35 cellular contexts compared by ENCODE assay signal in the genomic region with DNA sequence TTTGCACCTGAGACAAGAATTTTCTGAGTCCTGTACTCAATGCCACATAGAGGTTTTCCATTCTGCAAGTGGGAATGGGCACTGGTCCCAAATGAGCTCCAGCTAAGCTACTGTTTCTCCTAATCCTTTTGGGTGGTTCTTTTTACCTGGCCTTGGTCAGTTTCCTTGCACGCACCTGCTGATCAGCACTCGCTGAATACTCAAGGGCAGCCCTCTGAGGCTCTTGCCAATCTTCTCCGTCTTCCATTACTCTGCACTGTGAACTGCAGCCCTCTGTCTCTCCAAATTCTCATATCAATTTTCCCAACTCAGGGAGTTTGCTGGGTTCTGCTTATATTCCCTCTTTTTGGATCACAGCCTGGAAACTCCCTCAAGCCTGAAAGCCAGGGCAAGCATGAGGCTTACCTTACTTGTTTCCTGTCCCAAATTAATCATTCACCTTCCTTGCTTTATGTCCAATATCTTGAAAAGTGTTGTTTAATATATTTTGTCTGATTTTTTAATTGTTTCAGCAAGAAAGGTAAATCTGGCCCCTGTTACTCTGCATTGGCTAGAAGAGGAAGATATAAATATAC.
"Had no signal": no experiment of that assay in that cellular context is flagged by ENCODE, and none has a peak within 500 bp of the region (broad histone marks: within the 10 kb centered on the region; RNA-seq: fewer than 3 reads in every experiment).

No MANE protein-coding gene starts in this region.

- H3K4me3 ChIP-seq: PC-9 had no signal

- H3K27me3 Mint-ChIP-seq: activated CD4-positive, alpha-beta memory T cell treated with anti-CD3 and anti-CD28 coated beads, Interleukin-2, amount 10 ng/mL, durations not matched to agents 7 days and 5 days; activated CD8-positive, alpha-beta memory T cell treated with anti-CD3 and anti-CD28 coated beads, Interleukin-2, amount 10 ng/mL, durations not matched to agents 7 days and 5 days; activated naive CD4-positive, alpha-beta T cell treated with anti-CD3 and anti-CD28 coated beads, Interleukin-2, amount 10 ng/mL, durations not matched to agents 7 days and 5 days; activated naive CD8-positive, alpha-beta T cell; activated naive CD8-positive, alpha-beta T cell treated with anti-CD3 and anti-CD28 coated beads, Interleukin-2, amount 50 U/mL, for 24 hours; brain had no signal

- H3K27ac Mint-ChIP-seq: activated CD4-positive, alpha-beta memory T cell treated with anti-CD3 and anti-CD28 coated beads, Interleukin-2, amount 10 ng/mL, durations not matched to agents 7 days and 5 days; activated CD8-positive, alpha-beta memory T cell treated with anti-CD3 and anti-CD28 coated beads, Interleukin-2, amount 10 ng/mL, durations not matched to agents 7 days and 5 days; activated naive CD4-positive, alpha-beta T cell treated with anti-CD3 and anti-CD28 coated beads, Interleukin-2, amount 10 ng/mL, durations not matched to agents 7 days and 5 days; activated naive CD8-positive, alpha-beta T cell; activated naive CD8-positive, alpha-beta T cell treated with anti-CD3 and anti-CD28 coated beads, Interleukin-2, amount 50 U/mL, for 24 hours; brain; WTC11 had no signal

- H3K4me3 Mint-ChIP-seq: activated CD4-positive, alpha-beta memory T cell treated with anti-CD3 and anti-CD28 coated beads, Interleukin-2, amount 10 ng/mL, durations not matched to agents 7 days and 5 days; activated CD8-positive, alpha-beta memory T cell treated with anti-CD3 and anti-CD28 coated beads, Interleukin-2, amount 10 ng/mL, durations not matched to agents 7 days and 5 days; activated naive CD4-positive, alpha-beta T cell treated with anti-CD3 and anti-CD28 coated beads, Interleukin-2, amount 10 ng/mL, durations not matched to agents 7 days and 5 days; activated naive CD8-positive, alpha-beta T cell; activated naive CD8-positive, alpha-beta T cell treated with anti-CD3 and anti-CD28 coated beads, Interleukin-2, amount 50 U/mL, for 24 hours; brain; WTC11 had no signal

- DNase-seq: activated CD4-positive, alpha-beta memory T cell treated with anti-CD3 and anti-CD28 coated beads, Interleukin-2, amount 10 ng/mL, durations not matched to agents 7 days and 5 days; activated CD4-positive, alpha-beta T cell treated with anti-CD3 and anti-CD28 coated beads for 4 hours; activated CD8-positive, alpha-beta memory T cell treated with anti-CD3 and anti-CD28 coated beads for 24 hours; activated CD8-positive, alpha-beta memory T cell treated with anti-CD3 and anti-CD28 coated beads, Interleukin-2, amount 10 ng/mL, durations not matched to agents 7 days and 5 days; activated CD8-positive, alpha-beta memory T cell treated with anti-CD3 and anti-CD28 coated beads, Interleukin-2, amount 50 U/mL, for 48 hours; activated effector memory CD4-positive, alpha-beta T cell treated with Interleukin-2 at 50 U/mL for 16 hours; activated naive CD4-positive, alpha-beta T cell treated with anti-CD3 and anti-CD28 coated beads, Interleukin-2, amount 10 ng/mL, durations not matched to agents 7 days and 5 days; activated naive CD8-positive, alpha-beta T cell treated with anti-CD3 and anti-CD28 coated beads, Interleukin-2, amount 50 U/mL, for 24 hours; activated T-cell treated with anti-CD3 and anti-CD28 coated beads, Interleukin-2, amount 50 U/mL, for 48 hours; anterior cingulate cortex; central memory CD4-positive, alpha-beta T cell; Kasumi-1; KG1; MM.1S; NCI-H1092 treated with DMSO at 0.1 percent for 48 hours; NCI-H1417; NCI-H146; NCI-H187; NCI-H2029 treated with DMSO at 0.1 percent for 48 hours; NCI-H2107; NCI-H2171; NCI-H510A; NCI-H526; NCI-H748 treated with DMSO at 0.1 percent for 48 hours; NK-92 treated with Interleukin-12 subunit alpha and Interleukin-12 subunit beta, amount 100 ng/mL, for 24 hours; PC-9; Right ventricle myocardium superior; SW 1271; T-helper 1 cell; T-helper 2 cell; T1000 had no signal

- H3K27ac ChIP-seq: PC-9 had no signal

- H3K4me1 Mint-ChIP-seq: activated CD4-positive, alpha-beta memory T cell treated with anti-CD3 and anti-CD28 coated beads, Interleukin-2, amount 10 ng/mL, durations not matched to agents 7 days and 5 days; activated CD8-positive, alpha-beta memory T cell treated with anti-CD3 and anti-CD28 coated beads, Interleukin-2, amount 10 ng/mL, durations not matched to agents 7 days and 5 days; activated naive CD4-positive, alpha-beta T cell treated with anti-CD3 and anti-CD28 coated beads, Interleukin-2, amount 10 ng/mL, durations not matched to agents 7 days and 5 days; activated naive CD8-positive, alpha-beta T cell treated with anti-CD3 and anti-CD28 coated beads, Interleukin-2, amount 50 U/mL, for 24 hours; brain; WTC11 had no signal

- H3K9me3 Mint-ChIP-seq: activated CD4-positive, alpha-beta memory T cell treated with anti-CD3 and anti-CD28 coated beads, Interleukin-2, amount 10 ng/mL, durations not matched to agents 7 days and 5 days; activated naive CD4-positive, alpha-beta T cell treated with anti-CD3 and anti-CD28 coated beads, Interleukin-2, amount 10 ng/mL, durations not matched to agents 7 days and 5 days; activated naive CD8-positive, alpha-beta T cell treated with anti-CD3 and anti-CD28 coated beads, Interleukin-2, amount 50 U/mL, for 24 hours; brain had no signal

- ATAC-seq: activated CD4-positive, CD25-positive, alpha-beta regulatory T cell treated with anti-CD3 and anti-CD28 coated beads, Interleukin-2, amount 50 U/mL, for 24 hours; activated CD8-positive, alpha-beta memory T cell treated with anti-CD3 and anti-CD28 coated beads, Interleukin-2, amount 10 ng/mL, durations not matched to agents 7 days and 5 days; activated naive CD8-positive, alpha-beta T cell treated with anti-CD3 and anti-CD28 coated beads, Interleukin-2, amount 50 U/mL, for 24 hours; WTC11 had no signal

- H3K36me3 Mint-ChIP-seq: activated CD8-positive, alpha-beta memory T cell treated with anti-CD3 and anti-CD28 coated beads, Interleukin-2, amount 10 ng/mL, durations not matched to agents 7 days and 5 days; activated naive CD4-positive, alpha-beta T cell treated with anti-CD3 and anti-CD28 coated beads, Interleukin-2, amount 10 ng/mL, durations not matched to agents 7 days and 5 days; activated naive CD8-positive, alpha-beta T cell; brain; WTC11 had no signal
